ENCODE assay signal across 8 cellular contexts in genomic region chr1:76868154-76868882, GRCh38. TPM values are rescaled to one million over a fixed set of nuclear protein-coding genes. Genes with fewer than 3 reads are reported as not detected.
DNase-seq lines count a peak whose midpoint lies in the region; ATAC-seq and TF ChIP-seq lines count a peak whose summit lies in the region.

No MANE protein-coding gene starts in this region.

- H3K36me3 ChIP-seq in cardiac muscle cell, result no peaks in the 10 kb centered on the region

- H3K4me1 ChIP-seq in cardiac muscle cell (ENCODE audit: low read depth), result no peaks in the 10 kb centered on the region

- intact Hi-C loops in Right ventricle myocardium inferior (cut with DNase I) (no loop called here), posterior cingulate gyrus (cut with DNase I) (no loop called here)

- no peak overlapping the region for H3K27ac Mint-ChIP-seq in activated naive CD4-positive, alpha-beta T cell treated with anti-CD3 and anti-CD28 coated beads, Interleukin-2, amount 50 U/mL, for 24 hours
- peak overlapping the region; percentile 94 for H3K27ac Mint-ChIP-seq in glutamatergic neuron (ENCODE audit: unreplicated experiment)

- H3K4me3 Mint-ChIP-seq in activated naive CD4-positive, alpha-beta T cell treated with anti-CD3 and anti-CD28 coated beads, Interleukin-2, amount 50 U/mL, for 24 hours, result peak overlapping the region; percentile 80
- H3K4me3 Mint-ChIP-seq in glutamatergic neuron (ENCODE audit: unreplicated experiment), result peak overlapping the region; percentile 91

- peaks cover 4% of the 10 kb centered on the region for H3K4me1 Mint-ChIP-seq in activated naive CD4-positive, alpha-beta T cell treated with anti-CD3 and anti-CD28 coated beads, Interleukin-2, amount 50 U/mL, for 24 hours
- H3K4me1 Mint-ChIP-seq in glutamatergic neuron (ENCODE audit: low read depth, unreplicated experiment), result peaks cover 29% of the 10 kb centered on the region

- H3K27me3 Mint-ChIP-seq in activated naive CD4-positive, alpha-beta T cell treated with anti-CD3 and anti-CD28 coated beads, Interleukin-2, amount 50 U/mL, for 24 hours, result peaks cover 35% of the 10 kb centered on the region
- H3K27me3 Mint-ChIP-seq in glutamatergic neuron (ENCODE audit: unreplicated experiment), result peaks cover 8% of the 10 kb centered on the region

- no peaks in the 10 kb centered on the region for H3K36me3 Mint-ChIP-seq in activated naive CD4-positive, alpha-beta T cell treated with anti-CD3 and anti-CD28 coated beads, Interleukin-2, amount 50 U/mL, for 24 hours
- H3K36me3 Mint-ChIP-seq in glutamatergic neuron (ENCODE audit: unreplicated experiment), result peaks cover 6% of the 10 kb centered on the region

- H3K9me3 ChIP-seq in cardiac muscle cell (ENCODE audit: low read depth), result no peaks in the 10 kb centered on the region

- TF ChIP-seq CTCF in cardiac muscle cell (IDR thresholded peaks at IDR 0.05; ENCODE audit: low read depth, low read length), result peak; percentile 15
- TF ChIP-seq CTCF in glutamatergic neuron (IDR thresholded peaks at IDR 0.05; ENCODE audit: partially characterized antibody, unreplicated experiment), result no peak

- H3K9me3 Mint-ChIP-seq in activated naive CD4-positive, alpha-beta T cell treated with anti-CD3 and anti-CD28 coated beads, Interleukin-2, amount 50 U/mL, for 24 hours, result peaks cover 5% of the 10 kb centered on the region
- peaks cover 10% of the 10 kb centered on the region for H3K9me3 Mint-ChIP-seq in glutamatergic neuron (ENCODE audit: unreplicated experiment)

- no peak overlapping the region for H3K27ac ChIP-seq in cardiac muscle cell

- H3K27me3 ChIP-seq in cardiac muscle cell, result peaks cover 60% of the 10 kb centered on the region

- peak overlapping the region; percentile 62 for H3K4me3 ChIP-seq in cardiac muscle cell

- no peak for ATAC-seq in Right ventricle myocardium inferior

- DNase-seq in cardiac muscle cell (ENCODE audit: low read depth in 1 of 2, low spot score in 1 of 2) (peak; percentile 50 to 69), Right ventricle myocardium inferior (ENCODE audit: missing footprints) (no peak), LHCN-M2 (ENCODE audit: low read depth) (peak; percentile 47), glutamatergic neuron (peak; percentile 77), posterior cingulate gyrus (peak; percentile 37 to 96 (median 74)), GOT3 (lab: John Stamatoyannopoulos, UW) (no peak), NCI-H1048 (lab: John Stamatoyannopoulos, UW) (no peak)

RNA-seq across cellular contexts. Expression of gene ST6GALNAC5, which starts 1.0 kb away (rescaled TPM):
- total RNA-seq in cardiac muscle cell, result 4.0 and 5.8 TPM in 2 replicates
- 1.00 and 1.5 TPM in 2 replicates for polyA plus RNA-seq in cardiac muscle cell
- 0.46 TPM for total RNA-seq in Right ventricle myocardium inferior
- 7.3 and 13.1 TPM in 2 replicates for total RNA-seq in LHCN-M2 (2014; rRNA removed)
- 3.7 TPM for polyA plus RNA-seq in LHCN-M2 (2012)
- total RNA-seq in glutamatergic neuron (ENCODE audit: unreplicated experiment), result 141 TPM

Comparison
In these comparisons a context has a peak if more than half of its experiments do, and no peak if none do; other contexts are left out.
1. DNase-seq: peak in cardiac muscle cell (2 of 2), LHCN-M2 (single experiment), glutamatergic neuron (single experiment) and posterior cingulate gyrus (10 of 10); none in Right ventricle myocardium inferior (single experiment), GOT3 (single experiment) and NCI-H1048 (single experiment).
2. RNA of gene ST6GALNAC5, which starts 1.0 kb away (total RNA-seq): 141 TPM in glutamatergic neuron (single experiment); 7.3 to 13.1 TPM in LHCN-M2, 4.0 to 5.8 TPM in cardiac muscle cell and 0.46 TPM in Right ventricle myocardium inferior (single experiment); every median in the first group is over 10 times any median in the second.